Comparison of ENCODE assay signal across 19 cellular contexts in the genomic region with DNA sequence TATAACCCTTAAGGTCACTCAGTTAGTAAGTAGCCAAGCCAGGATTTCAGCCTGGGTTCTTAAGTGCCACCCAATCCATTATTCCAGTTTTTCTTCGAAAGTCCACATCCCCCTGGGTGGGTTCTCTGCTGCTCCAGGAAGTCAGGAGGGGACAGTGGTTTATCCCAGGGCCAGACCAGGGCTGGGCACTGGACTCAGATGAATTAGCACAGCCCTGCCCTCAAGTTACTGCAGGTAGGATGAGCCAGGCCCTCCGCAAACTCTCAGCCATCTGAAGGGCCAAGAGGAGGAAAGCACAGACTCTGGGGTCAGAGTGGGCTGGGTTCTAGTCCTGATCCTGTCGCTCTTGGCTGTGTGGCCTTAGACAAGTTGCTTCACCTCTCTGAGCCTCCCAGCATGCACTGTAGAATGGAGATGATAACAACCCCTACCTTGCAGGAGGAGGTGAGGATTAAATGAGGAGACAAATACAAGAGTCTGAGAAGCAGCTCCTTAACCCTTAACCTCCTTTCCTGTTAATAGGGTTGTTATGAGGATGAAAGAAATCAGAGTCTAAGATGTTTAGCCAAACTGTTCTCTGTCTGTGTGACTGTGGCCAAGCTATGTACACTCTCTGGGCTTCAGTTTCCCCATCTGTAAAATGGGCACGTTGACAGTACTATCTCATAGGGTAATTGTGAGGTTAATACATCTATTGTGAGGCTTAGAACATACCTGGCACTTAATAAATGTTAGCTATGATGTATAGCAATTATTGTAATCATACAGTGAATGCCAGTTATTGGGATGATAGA.
"Had no signal": no experiment of that assay in that cellular context is flagged by ENCODE, and none has a peak within 500 bp of the region (broad histone marks: within the 10 kb centered on the region; RNA-seq: fewer than 3 reads in every experiment).

No MANE protein-coding gene starts in this region.

- H3K27me3 ChIP-seq: esophagus squamous epithelium, gastroesophageal sphincter had no signal

- H3K4me3 ChIP-seq: esophagus squamous epithelium, gastroesophageal sphincter, lung, smooth muscle cell had no signal

- H3K36me3 Mint-ChIP-seq: immature natural killer cell, naive B cell had no signal

- DNase-seq: dermis blood vessel endothelial cell; esophagus squamous epithelium; foreskin fibroblast; glutamatergic neuron; immature natural killer cell; kidney; left cardiac atrium; left ventricle myocardium superior; mesenchymal stem cell; naive B cell; stimulated activated CD4-positive, alpha-beta T cell treated with anti-CD3 and anti-CD28 coated beads, Interleukin-2, amount 100 ng/mL, for 48 hours; stimulated activated naive CD4-positive, alpha-beta T cell treated with Interleukin-2 at 50 U/mL for 16 hours; trophoblast cell had no signal

- FAIRE-seq: colon, kidney had no signal

- H3K36me3 ChIP-seq: esophagus squamous epithelium, gastroesophageal sphincter, neutrophil had no signal

- H3K9me3 Mint-ChIP-seq: immature natural killer cell, nephron had no signal

- H3K9me3 ChIP-seq: esophagus squamous epithelium, gastroesophageal sphincter, neutrophil had no signal

- H3K4me1 Mint-ChIP-seq: immature natural killer cell, naive B cell had no signal

- H3K27ac Mint-ChIP-seq: immature natural killer cell, nephron had no signal

- H3K27ac ChIP-seq: esophagus squamous epithelium, gastroesophageal sphincter, neutrophil had no signal

- ATAC-seq: gastroesophageal sphincter, left cardiac atrium, left ventricle myocardium superior had no signal

- H3K4me3 Mint-ChIP-seq: immature natural killer cell, naive B cell, nephron had no signal

- H3K4me2 ChIP-seq: smooth muscle cell had no signal
